In genomic region chr14:73736842-73737241, GRCh38 we compare ENCODE assay signal across 29 cellular contexts. TPM values are rescaled to one million over a fixed set of nuclear protein-coding genes. Genes with fewer than 3 reads are reported as not detected.
DNase-seq lines count a peak whose midpoint lies in the region; ATAC-seq, FAIRE-seq and TF ChIP-seq lines count a peak whose summit lies in the region.
"Had no signal": no experiment of that assay in that cellular context is flagged by ENCODE, and none has a peak within 500 bp of the region (broad histone marks: within the 10 kb centered on the region; RNA-seq: fewer than 3 reads in every experiment).

No MANE protein-coding gene starts in this region.

- peaks cover 25% of the 10 kb centered on the region for H3K79me2 ChIP-seq in HepG2 (ENCODE audit: insufficient read depth, low read length)
- no peaks in the 10 kb centered on the region for H3K79me2 ChIP-seq in neural progenitor cell (ENCODE audit: low read depth)

- in situ Hi-C loops in HepG2 (cut with HindIII; ENCODE audit: extremely low pct_ligation_motif_present, low pct_unique_long_range_greater_than_20kb), result loop anchor here (25.0 kb wide), 1 partner anchor 300 kb away; no protein-coding TSS in a partner anchor

- ATAC-seq in right lobe of liver (no peak), HepG2 (no peak), upper lobe of right lung (no peak)
- ATAC-seq in activated CD8-positive, alpha-beta T cell treated with anti-CD3 and anti-CD28 coated beads for 36 hours, result no peak
- ATAC-seq in activated CD8-positive, alpha-beta memory T cell treated with anti-CD3 and anti-CD28 coated beads, Interleukin-2, amount 10 ng/mL, durations not matched to agents 7 days and 5 days, result no peak
- ATAC-seq: heart left ventricle, psoas muscle had no signal

- H3K9me3 ChIP-seq in right lobe of liver, result no peaks in the 10 kb centered on the region
- no peaks in the 10 kb centered on the region for H3K9me3 ChIP-seq in HepG2 (ENCODE audit: low read length)
- H3K9me3 ChIP-seq in neural progenitor cell (ENCODE audit: low read depth), result no peaks in the 10 kb centered on the region
- no peaks in the 10 kb centered on the region for H3K9me3 ChIP-seq in upper lobe of right lung
- H3K9me3 ChIP-seq: Caco-2, heart left ventricle, left ventricle myocardium inferior, neutrophil, psoas muscle, SJCRH30, upper lobe of left lung had no signal

- peaks cover 13% of the 10 kb centered on the region for H3F3A ChIP-seq in neural progenitor cell (ENCODE audit: low read depth)

- 82% methylated on average over 3 of the region's 13 CpGs for WGBS in right lobe of liver (ENCODE audit: insufficient coverage, low coverage, low lambda C conversion rate, missing lambda C conversion rate)
- 88% methylated on average over 11 of the region's 13 CpGs for WGBS in HepG2 (ENCODE audit: low lambda C conversion rate)

- TF ChIP-seq CTCF in right lobe of liver (IDR thresholded peaks at IDR 0.05) (no peak), HepG2 (CRISPR knock-in tag; IDR thresholded peaks at IDR 0.05) (no peak), neural progenitor cell (IDR thresholded peaks at IDR 0.05) (no peak), upper lobe of right lung (IDR thresholded peaks at IDR 0.05) (no peak), foreskin fibroblast (IDR thresholded peaks at IDR 0.05; ENCODE audit: low read depth, low read length) (no peak)
- TF ChIP-seq CTCF in activated CD8-positive, alpha-beta T cell treated with anti-CD3 and anti-CD28 coated beads for 36 hours (IDR thresholded peaks at IDR 0.05), result no peak

- no peak overlapping the region for H3K4me3 Mint-ChIP-seq in activated CD8-positive, alpha-beta T cell treated with anti-CD3 and anti-CD28 coated beads for 36 hours
- H3K4me3 Mint-ChIP-seq in neural progenitor cell, result no peak overlapping the region
- H3K4me3 Mint-ChIP-seq in activated CD8-positive, alpha-beta memory T cell treated with anti-CD3 and anti-CD28 coated beads, Interleukin-2, amount 10 ng/mL, durations not matched to agents 7 days and 5 days, result no peak overlapping the region

- no peak overlapping the region for H3K4me2 ChIP-seq in HepG2 (ENCODE audit: low read depth, low read length)
- H3K4me2 ChIP-seq in neural progenitor cell, result no peak overlapping the region

- no peak for FAIRE-seq in HepG2 (lab: Jason Lieb, UNC)
- FAIRE-seq: keratinocyte had no signal

- POLR2A ChIA-PET in HepG2 (lab: Yijun Ruan, JAX), result no interaction called here
- POLR2A ChIA-PET in activated CD8-positive, alpha-beta T cell treated with anti-CD3 and anti-CD28 coated beads for 36 hours (lab: Charles Lee), result interaction anchor here (12.2 kb wide), 1 partner anchor 19 kb away, joined by 236 read pairs; a partner anchor contains a TSS

- H4K20me1 ChIP-seq in HepG2 (ENCODE audit: insufficient read depth, low read length), result peaks cover 14% of the 10 kb centered on the region
- H4K20me1 ChIP-seq in neural progenitor cell (ENCODE audit: low read depth), result no peaks in the 10 kb centered on the region

- BruUV-seq in HepG2 (replicated peaks; lab: Mats Ljungman, UMichigan), result no TSS peak

- peaks cover 35% of the 10 kb centered on the region for H3K4me1 Mint-ChIP-seq in activated CD8-positive, alpha-beta T cell treated with anti-CD3 and anti-CD28 coated beads for 36 hours (ENCODE audit: low read depth)
- peaks cover 18% of the 10 kb centered on the region for H3K4me1 Mint-ChIP-seq in neural progenitor cell
- peaks cover 33% of the 10 kb centered on the region for H3K4me1 Mint-ChIP-seq in activated CD8-positive, alpha-beta memory T cell treated with anti-CD3 and anti-CD28 coated beads, Interleukin-2, amount 10 ng/mL, durations not matched to agents 7 days and 5 days

- TF ChIP-seq POLR2A in right lobe of liver (IDR thresholded peaks at IDR 0.05) (no peak), HepG2 (IDR thresholded peaks at IDR 0.05; ENCODE audit: insufficient read depth in 1 of 2, low read depth in 2 of 2, low read length in 2 of 2) (no peak)

- H3K4me3 ChIP-seq in right lobe of liver, result no peak overlapping the region
- H3K4me3 ChIP-seq in HepG2 (replicated peaks in 1 of 3; ENCODE audit: insufficient read depth in 1 of 3, low read depth in 2 of 3, low read length in 3 of 3), result no peak overlapping the region
- no peak overlapping the region for H3K4me3 ChIP-seq in neural progenitor cell
- H3K4me3 ChIP-seq in upper lobe of right lung, result no peak overlapping the region
- H3K4me3 ChIP-seq in foreskin fibroblast (ENCODE audit: low read depth in 1 of 2, low read length in 2 of 2), result no peak overlapping the region
- H3K4me3 ChIP-seq: GM23248, heart left ventricle, left ventricle myocardium inferior, psoas muscle, SJCRH30, upper lobe of left lung had no signal

- H2AFZ ChIP-seq in HepG2 (ENCODE audit: low read length) (no peak overlapping the region), neural progenitor cell (replicated peaks) (no peak overlapping the region)
- H2AFZ ChIP-seq: GM23248 had no signal

- no peak for TF ChIP-seq RAD21 in HepG2 (CRISPR knock-in tag; IDR thresholded peaks at IDR 0.05)

- H3K27ac ChIP-seq in right lobe of liver (no peak overlapping the region), HepG2 (ENCODE audit: extremely low read length, insufficient read depth, low read length) (no peak overlapping the region), neural progenitor cell (no peak overlapping the region), upper lobe of right lung (no peak overlapping the region)
- H3K27ac ChIP-seq: GM23248, left ventricle myocardium inferior, neutrophil, psoas muscle, SJCRH30, VCaP had no signal

- DNase-seq in right lobe of liver (peak in 2 of 3 donors; percentile 31 to 39), HepG2 (ENCODE audit: low spot score) (no peak), neural progenitor cell (ENCODE audit: low spot score) (no peak), upper lobe of right lung (peak; percentile 51), foreskin fibroblast (no peak), KG1 (lab: John Stamatoyannopoulos, UW) (no peak)
- DNase-seq in activated CD8-positive, alpha-beta T cell treated with anti-CD3 and anti-CD28 coated beads for 36 hours, result no peak
- no peak for DNase-seq in activated CD8-positive, alpha-beta memory T cell treated with anti-CD3 and anti-CD28 coated beads, Interleukin-2, amount 10 ng/mL, durations not matched to agents 7 days and 5 days
- DNase-seq: activated CD4-positive, alpha-beta T cell treated with anti-CD3 and anti-CD28 coated beads for 4 hours; activated naive CD4-positive, alpha-beta T cell treated with Interleukin-2 at 50 U/mL for 16 hours; anterior cingulate cortex; Caco-2; cortex of kidney; DMS79 treated with DMSO at 0.1 percent for 48 hours; effector memory CD4-positive, alpha-beta T cell; GDM1; GM23248; left ventricle myocardium inferior; NCI-H1048; psoas muscle; SJCRH30; stimulated activated CD4-positive, alpha-beta T cell treated with anti-CD3 and anti-CD28 coated beads, Interleukin-4, amount 100 ng/mL, for 24 hours; substantia nigra; T-helper 9 cell had no signal

- intact Hi-C loops in right lobe of liver (cut with DNase I), result no loop called here
- intact Hi-C loops in HepG2 (cut with micrococcal nuclease; ENCODE audit: unreplicated experiment), result no loop called here
- intact Hi-C loops in activated CD8-positive, alpha-beta T cell treated with anti-CD3 and anti-CD28 coated beads for 36 hours (cut with micrococcal nuclease), result no loop called here
- intact Hi-C loops in upper lobe of right lung (cut with DNase I), result loop anchor here (10.0 kb wide), 1 partner anchor 88 kb away; no protein-coding TSS in a partner anchor

- peaks cover 38% of the 10 kb centered on the region for H3K36me3 Mint-ChIP-seq in activated CD8-positive, alpha-beta T cell treated with anti-CD3 and anti-CD28 coated beads for 36 hours (ENCODE audit: low read depth)
- H3K36me3 Mint-ChIP-seq in neural progenitor cell, result peaks cover 15% of the 10 kb centered on the region
- H3K36me3 Mint-ChIP-seq in activated CD8-positive, alpha-beta memory T cell treated with anti-CD3 and anti-CD28 coated beads, Interleukin-2, amount 10 ng/mL, durations not matched to agents 7 days and 5 days, result peaks cover 45% of the 10 kb centered on the region

- H3K36me3 ChIP-seq in right lobe of liver, result peaks cover 11 to 28% (median 19%) of the 10 kb centered on the region in 4 donors
- peaks cover 13 to 39% of the 10 kb centered on the region in 2 experiments for H3K36me3 ChIP-seq in HepG2 (replicated peaks in 1 of 2; ENCODE audit: control insufficient read depth in 1 of 2, insufficient read depth in 2 of 2, low read length in 2 of 2)
- H3K36me3 ChIP-seq in neural progenitor cell, result no peaks in the 10 kb centered on the region
- peaks cover 72% of the 10 kb centered on the region for H3K36me3 ChIP-seq in upper lobe of right lung

- H3K4me1 ChIP-seq in right lobe of liver (peaks cover 2 to 20% (median 15%) of the 10 kb centered on the region in 4 donors), HepG2 (ENCODE audit: insufficient read depth, low read length) (peaks cover 24% of the 10 kb centered on the region), neural progenitor cell (peaks cover 15% of the 10 kb centered on the region), upper lobe of right lung (peaks cover 28% of the 10 kb centered on the region)

- H3K9ac ChIP-seq in HepG2 (ENCODE audit: insufficient read depth, low read depth, low read length), result no peak overlapping the region
- H3K9ac ChIP-seq in neural progenitor cell, result no peak overlapping the region
- H3K9ac ChIP-seq: GM23248 had no signal

- H3K27me3 ChIP-seq in right lobe of liver, result no peaks in the 10 kb centered on the region
- no peaks in the 10 kb centered on the region for H3K27me3 ChIP-seq in HepG2 (ENCODE audit: control insufficient read depth in 1 of 2, insufficient read depth in 2 of 2, low read length in 2 of 2)
- no peaks in the 10 kb centered on the region for H3K27me3 ChIP-seq in neural progenitor cell
- H3K27me3 ChIP-seq in upper lobe of right lung, result no peaks in the 10 kb centered on the region
- H3K27me3 ChIP-seq: heart left ventricle, neutrophil, SJCRH30, upper lobe of left lung had no signal

- CTCF ChIA-PET in HepG2 (lab: Yijun Ruan, JAX; ENCODE audit: low intra/inter-chr PET ratio, low total read pairs), result no interaction called here
- CTCF ChIA-PET in activated CD8-positive, alpha-beta T cell treated with anti-CD3 and anti-CD28 coated beads for 36 hours (lab: Charles Lee), result interaction anchor here (1.9 kb wide), 1 partner anchor 8 kb away, joined by 8 read pairs; no protein-coding TSS in a partner anchor
- CTCF ChIA-PET in activated CD8-positive, alpha-beta memory T cell treated with anti-CD3 and anti-CD28 coated beads, Interleukin-2, amount 10 ng/mL, durations not matched to agents 7 days and 5 days (lab: Charles Lee), result no interaction called here

- H3K9me3 Mint-ChIP-seq in activated CD8-positive, alpha-beta T cell treated with anti-CD3 and anti-CD28 coated beads for 36 hours, result no peaks in the 10 kb centered on the region
- no peaks in the 10 kb centered on the region for H3K9me3 Mint-ChIP-seq in neural progenitor cell
- no peaks in the 10 kb centered on the region for H3K9me3 Mint-ChIP-seq in activated CD8-positive, alpha-beta memory T cell treated with anti-CD3 and anti-CD28 coated beads, Interleukin-2, amount 10 ng/mL, durations not matched to agents 7 days and 5 days (ENCODE audit: low read depth)

- H3K27me3 Mint-ChIP-seq in activated CD8-positive, alpha-beta T cell treated with anti-CD3 and anti-CD28 coated beads for 36 hours, result no peaks in the 10 kb centered on the region
- peaks cover 3% of the 10 kb centered on the region for H3K27me3 Mint-ChIP-seq in neural progenitor cell (ENCODE audit: insufficient read depth, low read depth)
- H3K27me3 Mint-ChIP-seq in activated CD8-positive, alpha-beta memory T cell treated with anti-CD3 and anti-CD28 coated beads, Interleukin-2, amount 10 ng/mL, durations not matched to agents 7 days and 5 days, result no peaks in the 10 kb centered on the region

- H3K27ac Mint-ChIP-seq in activated CD8-positive, alpha-beta T cell treated with anti-CD3 and anti-CD28 coated beads for 36 hours, result peak overlapping the region; percentile 7
- peak overlapping the region; percentile 66 for H3K27ac Mint-ChIP-seq in neural progenitor cell
- no peak overlapping the region for H3K27ac Mint-ChIP-seq in activated CD8-positive, alpha-beta memory T cell treated with anti-CD3 and anti-CD28 coated beads, Interleukin-2, amount 10 ng/mL, durations not matched to agents 7 days and 5 days

- TF ChIP-seq EP300 in HepG2 (IDR thresholded peaks at IDR 0.05; ENCODE audit: low read depth in 2 of 2, low read length in 2 of 2) (no peak), HepG2 (CRISPR knock-in tag; IDR thresholded peaks at IDR 0.05; ENCODE audit: borderline replicate concordance) (no peak)

RNA-seq across cellular contexts. Expression of gene PNMA1, which starts 22.7 kb away (rescaled TPM):
- total RNA-seq in right lobe of liver, result 1 to 10 TPM; 1.7 to 7.6 (median 3.7) TPM
- total RNA-seq in HepG2 (2016; rRNA removed; fragmentation: Illumina TruSeq; extraction: Trizol), result 8.3 and 10.7 TPM in 2 replicates
- total RNA-seq in HepG2 (2016; cell fraction: cytosol; rRNA removed; fragmentation: Illumina TruSeq; extraction: Trizol; ENCODE audit: low read depth), result 1.8 and 1.9 TPM in 2 replicates
- 8.5 and 12.1 TPM in 2 replicates for total RNA-seq in HepG2 (2016; cell fraction: insoluble cytoplasmic fraction; rRNA removed; fragmentation: Illumina TruSeq; extraction: Trizol)
- 7.8 and 8.3 TPM in 2 replicates for total RNA-seq in HepG2 (2016; cell fraction: membrane; rRNA removed; fragmentation: Illumina TruSeq; extraction: Trizol)
- total RNA-seq in HepG2 (2016; cell fraction: nucleus; rRNA removed; fragmentation: Illumina TruSeq; extraction: Trizol), result 8.6 and 9.7 TPM in 2 replicates
- polyA plus RNA-seq in HepG2 (2011; rRNA removed), result 6.6 and 7.0 TPM in 2 replicates
- 5.3 and 6.7 TPM in 2 replicates for polyA plus RNA-seq in HepG2 (2011; cell fraction: cytosol; rRNA removed)
- 6.4 and 7.7 TPM in 2 replicates for polyA plus RNA-seq in HepG2 (2011; cell fraction: nucleus; rRNA removed)
- 14.1 and 14.8 TPM in 2 replicates for polyA plus RNA-seq in HepG2 (2012)
- 2.5 and 2.9 TPM in 2 replicates for polyA plus RNA-seq in HepG2 (2016; cell fraction: cytosol; fragmentation: Illumina TruSeq; extraction: Trizol; ENCODE audit: low read depth)
- polyA plus RNA-seq in HepG2 (2016; cell fraction: insoluble cytoplasmic fraction; fragmentation: Illumina TruSeq; extraction: Trizol; ENCODE audit: low read depth), result 18.3 and 20.9 TPM in 2 replicates
- 7.0 and 8.6 TPM in 2 replicates for polyA plus RNA-seq in HepG2 (2016; cell fraction: membrane; fragmentation: Illumina TruSeq; extraction: Trizol; ENCODE audit: low read depth)
- polyA plus RNA-seq in HepG2 (2016; cell fraction: nucleus; fragmentation: Illumina TruSeq; extraction: Trizol; ENCODE audit: insufficient read depth, low read depth), result 17.9 and 18.6 TPM in 2 replicates
- polyA minus RNA-seq in HepG2 (2011; rRNA and poly(A)+ RNA removed; ENCODE audit: low replicate concordance), result 5.1 and 5.4 TPM in 2 replicates
- polyA minus RNA-seq in HepG2 (2011; cell fraction: cytosol; rRNA and poly(A)+ RNA removed), result 5.6 and 6.3 TPM in 2 replicates
- 4.8 and 7.0 TPM in 2 replicates for polyA minus RNA-seq in HepG2 (2011; cell fraction: nucleus; rRNA and poly(A)+ RNA removed)
- total RNA-seq in activated CD8-positive, alpha-beta T cell treated with anti-CD3 and anti-CD28 coated beads for 36 hours, result 10 to 100 TPM; 22.9 to 24.1 TPM
- 25.9 and 37.3 TPM in 2 replicates for total RNA-seq in neural progenitor cell (ENCODE audit: low replicate concordance)
- total RNA-seq in upper lobe of right lung, result 22.0 TPM
- 10 to 100 TPM; 27.1 to 36.6 TPM for total RNA-seq in activated CD8-positive, alpha-beta memory T cell treated with anti-CD3 and anti-CD28 coated beads, Interleukin-2, amount 10 ng/mL, durations not matched to agents 7 days and 5 days

Comparison
In these comparisons a context has a peak if more than half of its experiments do, and no peak if none do; other contexts are left out.
1. DNase-seq: peak in right lobe of liver (2 of 3) and upper lobe of right lung (single experiment); none in HepG2 (single experiment), activated CD8-positive, alpha-beta T cell treated with anti-CD3 and anti-CD28 coated beads for 36 hours (single experiment), neural progenitor cell (single experiment), foreskin fibroblast (0 of 2), KG1 (single experiment) and activated CD8-positive, alpha-beta memory T cell treated with anti-CD3 and anti-CD28 coated beads, Interleukin-2, amount 10 ng/mL, durations not matched to agents 7 days and 5 days (single experiment).